ENCODE assay signal across 39 cellular contexts in genomic region chr3:76147846-76148245, GRCh38.
"Had no signal": no experiment of that assay in that cellular context is flagged by ENCODE, and none has a peak within 500 bp of the region (broad histone marks: within the 10 kb centered on the region; RNA-seq: fewer than 3 reads in every experiment).

No MANE protein-coding gene starts in this region.

- H3K36me3 Mint-ChIP-seq: activated naive CD4-positive, alpha-beta T cell treated with anti-CD3 and anti-CD28 coated beads, Interleukin-2, amount 10 ng/mL, durations not matched to agents 7 days and 5 days; activated naive CD4-positive, alpha-beta T cell treated with anti-CD3 and anti-CD28 coated beads, Interleukin-2, amount 50 U/mL, for 24 hours; activated naive CD4-positive, alpha-beta T cell treated with anti-CD3 and anti-CD28 coated beads, Interleukin-2, amount 50 U/mL, for 72 hours; activated naive CD8-positive, alpha-beta T cell; activated naive CD8-positive, alpha-beta T cell treated with anti-CD3 and anti-CD28 coated beads for 36 hours; activated naive CD8-positive, alpha-beta T cell treated with anti-CD3 and anti-CD28 coated beads, Interleukin-2, amount 10 ng/mL, durations not matched to agents 7 days and 5 days; brain had no signal

- H3K4me3 Mint-ChIP-seq: activated naive CD4-positive, alpha-beta T cell treated with anti-CD3 and anti-CD28 coated beads for 36 hours; activated naive CD4-positive, alpha-beta T cell treated with anti-CD3 and anti-CD28 coated beads, Interleukin-2, amount 10 ng/mL, durations not matched to agents 7 days and 5 days; activated naive CD4-positive, alpha-beta T cell treated with anti-CD3 and anti-CD28 coated beads, Interleukin-2, amount 50 U/mL, for 24 hours; activated naive CD8-positive, alpha-beta T cell; activated naive CD8-positive, alpha-beta T cell treated with anti-CD3 and anti-CD28 coated beads for 36 hours; activated naive CD8-positive, alpha-beta T cell treated with anti-CD3 and anti-CD28 coated beads, Interleukin-2, amount 10 ng/mL, durations not matched to agents 7 days and 5 days; activated naive CD8-positive, alpha-beta T cell treated with anti-CD3 and anti-CD28 coated beads, Interleukin-2, amount 50 U/mL, for 24 hours; activated T-cell treated with anti-CD3 and anti-CD28 coated beads, Interleukin-2, amount 50 U/mL, for 24 hours; activated T-cell treated with anti-CD3 and anti-CD28 coated beads, Interleukin-2, amount 50 U/mL, for 4 hours; activated T-cell treated with anti-CD3 and anti-CD28 coated beads, Interleukin-2, amount 50 U/mL, for 72 hours; activated T-helper 1 cell treated with anti-CD3 and anti-CD28 coated beads, Interleukin-12 subunit alpha, Interleukin-12 subunit beta, Interleukin-2, Interleukin-4 antibody, amounts not matched to agents 30 ng/mL and 10 ng/mL and 1 ng/mL, durations not matched to agents 14 hours and 24 hours and 36 hours; activated T-helper 17 cell treated with anti-CD3 and anti-CD28 coated beads, Interleukin-2, amount 50 U/mL, for 72 hours; brain; central memory CD8-positive, alpha-beta T cell had no signal

- H3K9me3 Mint-ChIP-seq: activated T-helper 17 cell treated with anti-CD3 and anti-CD28 coated beads, Interleukin-2, amount 50 U/mL, for 72 hours; brain had no signal

- H3K4me1 ChIP-seq: adrenal gland, ascending aorta, body of pancreas, breast epithelium had no signal

- H3K27ac Mint-ChIP-seq: activated naive CD4-positive, alpha-beta T cell treated with anti-CD3 and anti-CD28 coated beads for 36 hours; activated naive CD4-positive, alpha-beta T cell treated with anti-CD3 and anti-CD28 coated beads, Interleukin-2, amount 10 ng/mL, durations not matched to agents 7 days and 5 days; activated naive CD4-positive, alpha-beta T cell treated with anti-CD3 and anti-CD28 coated beads, Interleukin-2, amount 50 U/mL, for 24 hours; activated naive CD4-positive, alpha-beta T cell treated with anti-CD3 and anti-CD28 coated beads, Interleukin-2, amount 50 U/mL, for 72 hours; activated naive CD8-positive, alpha-beta T cell; activated naive CD8-positive, alpha-beta T cell treated with anti-CD3 and anti-CD28 coated beads for 36 hours; activated naive CD8-positive, alpha-beta T cell treated with anti-CD3 and anti-CD28 coated beads, Interleukin-2, amount 10 ng/mL, durations not matched to agents 7 days and 5 days; activated naive CD8-positive, alpha-beta T cell treated with anti-CD3 and anti-CD28 coated beads, Interleukin-2, amount 50 U/mL, for 24 hours; activated T-cell treated with anti-CD3 and anti-CD28 coated beads, Interleukin-2, amount 50 U/mL, for 24 hours; activated T-cell treated with anti-CD3 and anti-CD28 coated beads, Interleukin-2, amount 50 U/mL, for 72 hours; activated T-helper 1 cell treated with anti-CD3 and anti-CD28 coated beads, Interleukin-12 subunit alpha, Interleukin-12 subunit beta, Interleukin-2, Interleukin-4 antibody, amounts not matched to agents 30 ng/mL and 10 ng/mL and 1 ng/mL, durations not matched to agents 14 hours and 24 hours and 36 hours; activated T-helper 17 cell treated with anti-CD3 and anti-CD28 coated beads, Interleukin-2, amount 50 U/mL, for 72 hours; activated T-helper 2 cell treated with anti-CD3 and anti-CD28 coated beads, Interferon-gamma antibody, Interleukin-2, Interleukin-4, amounts not matched to agents 10 μg/mL and 5 μg/mL and 100 μg/mL, durations not matched to agents 14 hours and 24 hours and 36 hours; brain had no signal

- H3K36me3 ChIP-seq: adrenal gland, ascending aorta, brain microvascular endothelial cell, breast epithelium, cardiac muscle cell had no signal

- H3K27me3 Mint-ChIP-seq: activated naive CD4-positive, alpha-beta T cell treated with anti-CD3 and anti-CD28 coated beads, Interleukin-2, amount 10 ng/mL, durations not matched to agents 7 days and 5 days; activated naive CD4-positive, alpha-beta T cell treated with anti-CD3 and anti-CD28 coated beads, Interleukin-2, amount 50 U/mL, for 24 hours; activated naive CD8-positive, alpha-beta T cell; activated naive CD8-positive, alpha-beta T cell treated with anti-CD3 and anti-CD28 coated beads for 36 hours; activated naive CD8-positive, alpha-beta T cell treated with anti-CD3 and anti-CD28 coated beads, Interleukin-2, amount 10 ng/mL, durations not matched to agents 7 days and 5 days; activated naive CD8-positive, alpha-beta T cell treated with anti-CD3 and anti-CD28 coated beads, Interleukin-2, amount 50 U/mL, for 24 hours; activated T-cell treated with anti-CD3 and anti-CD28 coated beads, Interleukin-2, amount 50 U/mL, for 24 hours; activated T-helper 17 cell treated with anti-CD3 and anti-CD28 coated beads, Interleukin-2, amount 50 U/mL, for 72 hours; brain; central memory CD8-positive, alpha-beta T cell had no signal

- H3K4me1 Mint-ChIP-seq: activated naive CD4-positive, alpha-beta T cell treated with anti-CD3 and anti-CD28 coated beads, Interleukin-2, amount 10 ng/mL, durations not matched to agents 7 days and 5 days; activated naive CD4-positive, alpha-beta T cell treated with anti-CD3 and anti-CD28 coated beads, Interleukin-2, amount 50 U/mL, for 24 hours; activated naive CD8-positive, alpha-beta T cell treated with anti-CD3 and anti-CD28 coated beads for 36 hours; activated naive CD8-positive, alpha-beta T cell treated with anti-CD3 and anti-CD28 coated beads, Interleukin-2, amount 10 ng/mL, durations not matched to agents 7 days and 5 days; activated naive CD8-positive, alpha-beta T cell treated with anti-CD3 and anti-CD28 coated beads, Interleukin-2, amount 50 U/mL, for 24 hours; activated T-helper 17 cell treated with anti-CD3 and anti-CD28 coated beads, Interleukin-2, amount 50 U/mL, for 72 hours; brain; central memory CD8-positive, alpha-beta T cell had no signal

- DNase-seq: activated effector memory CD4-positive, alpha-beta T cell treated with anti-CD3 and anti-CD28 coated beads, Interleukin-2, amount 50 U/mL, for 16 hours; activated effector memory CD4-positive, alpha-beta T cell treated with Interleukin-2 at 50 U/mL for 16 hours; activated gamma-delta T cell; activated gamma-delta T cell treated with Interleukin-2 at 50 U/mL for 16 hours; activated naive CD4-positive, alpha-beta T cell; activated naive CD4-positive, alpha-beta T cell treated with anti-CD3 and anti-CD28 coated beads for 36 hours; activated naive CD4-positive, alpha-beta T cell treated with anti-CD3 and anti-CD28 coated beads, Interleukin-2, amount 10 ng/mL, durations not matched to agents 7 days and 5 days; activated naive CD4-positive, alpha-beta T cell treated with anti-CD3 and anti-CD28 coated beads, Interleukin-2, amount 50 U/mL, for 16 hours; activated naive CD4-positive, alpha-beta T cell treated with Interleukin-2 at 50 U/mL for 16 hours; activated naive CD8-positive, alpha-beta T cell treated with anti-CD3 and anti-CD28 coated beads for 36 hours; activated naive CD8-positive, alpha-beta T cell treated with anti-CD3 and anti-CD28 coated beads, Interleukin-2, amount 10 ng/mL, durations not matched to agents 7 days and 5 days; activated naive CD8-positive, alpha-beta T cell treated with anti-CD3 and anti-CD28 coated beads, Interleukin-2, amount 50 U/mL, for 24 hours; activated T-cell treated with anti-CD3 and anti-CD28 coated beads, Interleukin-2, amount 50 U/mL, for 1 hour; activated T-cell treated with anti-CD3 and anti-CD28 coated beads, Interleukin-2, amount 50 U/mL, for 24 hours; activated T-cell treated with anti-CD3 and anti-CD28 coated beads, Interleukin-2, amount 50 U/mL, for 4 hours; activated T-cell treated with anti-CD3 and anti-CD28 coated beads, Interleukin-2, amount 50 U/mL, for 48 hours; activated T-cell treated with anti-CD3 and anti-CD28 coated beads, Interleukin-2, amount 50 U/mL, for 72 hours; adrenal gland; amniotic stem cell; amygdala; anterior cingulate cortex; aorta; body of pancreas; caudate nucleus; central memory CD4-positive, alpha-beta T cell; cerebellar nuclear complex had no signal

- H3K27ac ChIP-seq: adrenal gland, ascending aorta, body of pancreas, brain microvascular endothelial cell, breast epithelium, cardiac muscle cell had no signal

- H3K27me3 ChIP-seq: adrenal gland, ascending aorta, body of pancreas, brain microvascular endothelial cell, breast epithelium, cardiac muscle cell had no signal

- H3K9me3 ChIP-seq: adrenal gland, body of pancreas, breast epithelium had no signal

- ATAC-seq: activated naive CD4-positive, alpha-beta T cell treated with anti-CD3 and anti-CD28 coated beads, Interleukin-2, amount 50 U/mL, for 72 hours; activated naive CD8-positive, alpha-beta T cell treated with anti-CD3 and anti-CD28 coated beads, Interleukin-2, amount 50 U/mL, for 24 hours; activated T-cell treated with anti-CD3 and anti-CD28 coated beads, Interleukin-2, amount 50 U/mL, for 4 hours; activated T-cell treated with anti-CD3 and anti-CD28 coated beads, Interleukin-2, amount 50 U/mL, for 72 hours; activated T-helper 17 cell treated with anti-CD3 and anti-CD28 coated beads, Interleukin-2, amount 50 U/mL, for 72 hours; body of pancreas had no signal

- FAIRE-seq: astrocyte had no signal

- H3K4me3 ChIP-seq: adrenal gland, ascending aorta, body of pancreas, breast epithelium, cardiac muscle cell had no signal
